ENCODE assay signal across 16 cellular contexts in the genomic region with DNA sequence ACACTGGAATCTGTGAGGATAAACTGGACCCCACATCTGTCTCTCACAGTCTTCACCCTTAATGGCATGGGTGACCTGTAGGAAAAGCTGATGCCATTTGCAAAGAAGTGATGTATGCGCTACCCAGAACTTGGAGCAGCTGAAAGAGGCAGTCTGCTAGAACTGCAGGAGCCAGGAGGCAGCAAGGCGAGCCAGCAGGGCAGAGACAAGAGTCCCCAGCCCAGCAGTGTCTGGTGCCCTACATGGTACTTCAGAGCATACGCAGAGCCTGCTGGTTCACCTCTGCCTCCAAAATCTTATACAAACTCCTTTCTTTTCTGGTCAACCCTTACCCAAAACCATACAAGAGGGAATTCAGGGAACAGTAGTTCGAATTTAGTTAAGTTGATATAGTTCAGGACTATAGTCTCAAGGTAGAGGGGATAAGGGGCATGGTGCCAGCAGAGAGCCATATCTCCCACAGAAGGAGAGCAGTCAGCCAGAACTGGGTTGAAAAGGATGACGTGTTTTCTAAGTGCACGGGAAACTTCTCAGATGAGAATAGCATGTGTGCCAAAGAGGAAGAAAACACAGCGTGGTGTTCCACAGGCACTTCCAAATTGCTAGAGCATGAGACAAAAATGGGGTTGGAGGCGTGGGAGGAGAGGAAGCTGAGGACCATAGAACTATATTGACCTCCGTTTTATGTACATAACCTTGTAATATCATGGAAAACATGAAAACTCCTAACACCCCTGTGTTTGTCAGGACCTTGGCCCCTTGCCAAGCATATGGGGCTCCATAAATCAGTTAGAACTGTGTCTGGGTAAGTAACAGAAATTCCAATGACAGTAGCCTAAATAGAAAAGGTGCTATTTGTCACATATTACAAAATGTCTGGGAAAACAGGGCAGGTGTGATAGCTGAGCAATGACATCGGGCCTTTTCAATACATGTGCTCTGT.
DNase-seq lines count a peak whose midpoint lies in the region; ATAC-seq and TF ChIP-seq lines count a peak whose summit lies in the region.
"Had no signal": no experiment of that assay in that cellular context is flagged by ENCODE, and none has a peak within 500 bp of the region (broad histone marks: within the 10 kb centered on the region; RNA-seq: fewer than 3 reads in every experiment).

No MANE protein-coding gene starts in this region.

- peak in 2 of 4 donors; percentile 28 to 51 for ATAC-seq in psoas muscle

- H3K36me3 ChIP-seq in psoas muscle (ENCODE audit: insufficient read depth in 1 of 2, low read depth in 1 of 2) = no peaks in the 10 kb centered on the region
- H3K36me3 ChIP-seq: brain microvascular endothelial cell had no signal

- H3K4me3 ChIP-seq in psoas muscle = no peak overlapping the region

- DNase-seq in DMS79 (lab: John Stamatoyannopoulos, UW) (peak; percentile 81), NCI-H345 (lab: John Stamatoyannopoulos, UW) (peak; percentile 73), globus pallidus (ENCODE audit: low spot score) (peak; percentile 27), psoas muscle (no peak), cortex of kidney (lab: John Stamatoyannopoulos, UW) (no peak), NCI-H2081 treated with DMSO at 0.1 percent for 48 hours (lab: John Stamatoyannopoulos, UW) (no peak), hippocampal formation (lab: John Stamatoyannopoulos, UW) (no peak)
- no peak for DNase-seq in stimulated activated naive CD4-positive, alpha-beta T cell treated with Interleukin-2 at 50 U/mL for 16 hours (lab: John Stamatoyannopoulos, UW)
- DNase-seq: activated CD4-positive, alpha-beta T cell treated with anti-CD3 and anti-CD28 coated beads, Interleukin-2, amount 10 ng/mL, durations not matched to agents 24 days and 14 days; activated naive CD4-positive, alpha-beta T cell treated with anti-CD3 and anti-CD28 coated beads for 36 hours; brain microvascular endothelial cell; dermis blood vessel endothelial cell; foreskin melanocyte; HCEC 1CT; NCI-H1048; stimulated activated CD4-positive, alpha-beta T cell treated with anti-CD3 and anti-CD28 coated beads, Interleukin-2, amount 100 ng/mL, for 48 hours had no signal

- no peak for TF ChIP-seq CTCF in psoas muscle (IDR thresholded peaks at IDR 0.05)

- intact Hi-C loops in psoas muscle (cut with DNase I) = no loop called here

- H3K9me3 ChIP-seq in psoas muscle = no peaks in the 10 kb centered on the region

- WGBS in psoas muscle, 3 donors = 34 to 42% (median 41%) methylated on average over 10 of the region's 10 CpGs

- peak overlapping the region; percentile 15 for H3K27ac ChIP-seq in psoas muscle
- H3K27ac ChIP-seq: brain microvascular endothelial cell had no signal

- peaks cover 16% of the 10 kb centered on the region for H3K4me1 ChIP-seq in psoas muscle

- H3K27me3 ChIP-seq in psoas muscle (ENCODE audit: insufficient read depth in 3 of 3, low read length in 2 of 3) = no peaks in the 10 kb centered on the region
- H3K27me3 ChIP-seq: brain microvascular endothelial cell had no signal

Comparison
In these comparisons a context has a peak if more than half of its experiments do, and no peak if none do; other contexts are left out.
1. DNase-seq: peak in DMS79 (single experiment), NCI-H345 (single experiment) and globus pallidus (single experiment); none in psoas muscle (0 of 2), cortex of kidney (single experiment), NCI-H2081 treated with DMSO at 0.1 percent for 48 hours (single experiment), stimulated activated naive CD4-positive, alpha-beta T cell treated with Interleukin-2 at 50 U/mL for 16 hours (single experiment) and hippocampal formation (0 of 2).